ENCODE assay signal across 8 cellular contexts in genomic region chr2:120313695-120314615, GRCh38. TPM values are rescaled to one million over a fixed set of nuclear protein-coding genes. Genes with fewer than 3 reads are reported as not detected.
A peak's percentile ranks its signal among the peaks of the same experiment; 100 is the strongest.
DNase-seq lines count a peak whose midpoint lies in the region; ATAC-seq, FAIRE-seq and TF ChIP-seq lines count a peak whose summit lies in the region.

No MANE protein-coding gene starts in this region.

- no peak for TF ChIP-seq RAD21 in SK-N-SH (IDR thresholded peaks at IDR 0.05; ENCODE audit: low read length)

- ATAC-seq in SK-N-SH treated with all-trans-retinoic acid at 6 μM for 48 hours (no peak; the same call in 2 of the 3 replicates), HG03457 (IDR thresholded peaks at IDR 0.05; ENCODE audit: unreplicated experiment) (no peak), GM21381 (IDR thresholded peaks at IDR 0.05; ENCODE audit: unreplicated experiment) (no peak)
- no peak for ATAC-seq in activated naive CD8-positive, alpha-beta T cell treated with anti-CD3 and anti-CD28 coated beads, Interleukin-2, amount 50 U/mL, for 24 hours

- WGBS in SK-N-SH (ENCODE audit: low lambda C conversion rate): 86% methylated on average over 30 of the region's 39 CpGs
- WGBS in mesendoderm (ENCODE audit: extremely low coverage, insufficient coverage, low lambda C conversion rate): no CpG with 5 or more reads among the region's 39 CpGs

- H3K4me1 ChIP-seq in SK-N-SH (ENCODE audit: control insufficient read depth in 1 of 2, insufficient read depth in 2 of 2, low read depth in 1 of 2, low read length in 1 of 2): peaks cover 0 to 4% of the 10 kb centered on the region in 2 experiments; a peak in 1 of 4 replicates
- peaks cover 8% of the 10 kb centered on the region for H3K4me1 ChIP-seq in keratinocyte (ENCODE audit: control insufficient read depth, extremely low read depth, insufficient read depth, low read length)
- H3K4me1 ChIP-seq in subcutaneous abdominal adipose tissue (ENCODE audit: control insufficient read depth in 5 of 5, insufficient read depth in 5 of 5, low read length in 5 of 5): peaks cover 0 to 21% (median 17%) of the 10 kb centered on the region in 5 donors
- H3K4me1 ChIP-seq in mesendoderm (ENCODE audit: control insufficient read depth, low read depth, low read length): no peaks in the 10 kb centered on the region

- no peak overlapping the region for H4K5ac ChIP-seq in mesendoderm (ENCODE audit: low read length)

- H3K79me1 ChIP-seq in mesendoderm (ENCODE audit: low read length): no peaks in the 10 kb centered on the region

- H3K27ac Mint-ChIP-seq in activated naive CD8-positive, alpha-beta T cell treated with anti-CD3 and anti-CD28 coated beads, Interleukin-2, amount 50 U/mL, for 24 hours: no peak overlapping the region

- CTCF ChIA-PET in SK-N-SH (lab: Yijun Ruan, JAX): interaction anchor here (0.6 to 3.6 kb wide), 67 partner anchors 7 to 823 kb away, joined by 3 to 37 read pairs (median 4); partner anchors contain the start of gene RALB

- H3K4me3 Mint-ChIP-seq in activated naive CD8-positive, alpha-beta T cell treated with anti-CD3 and anti-CD28 coated beads, Interleukin-2, amount 50 U/mL, for 24 hours: peak overlapping the region; percentile 62

- no peak overlapping the region for H3K9ac ChIP-seq in SK-N-SH
- peak overlapping the region; percentile 69 for H3K9ac ChIP-seq in keratinocyte (ENCODE audit: control insufficient read depth, extremely low read depth, insufficient read depth, low read length)
- peak overlapping the region in 3 of 5 donors; percentile 41 to 70 (median 54) for H3K9ac ChIP-seq in subcutaneous abdominal adipose tissue (ENCODE audit: low read length in 5 of 5)
- no peak overlapping the region for H3K9ac ChIP-seq in mesendoderm (ENCODE audit: low read length)

- H3K9me1 ChIP-seq in keratinocyte (ENCODE audit: control insufficient read depth, extremely low read depth, insufficient read depth, low read length): no peaks in the 10 kb centered on the region

- H3K27ac ChIP-seq in SK-N-SH (ENCODE audit: low read depth in 2 of 2, low read length in 1 of 2) (no peak overlapping the region), keratinocyte (ENCODE audit: control insufficient read depth, insufficient read depth, low read length) (no peak overlapping the region), subcutaneous abdominal adipose tissue (ENCODE audit: low read depth, low read length) (no peak overlapping the region), mesendoderm (ENCODE audit: low read depth, low read length) (no peak overlapping the region)

- dilution Hi-C loops in keratinocyte (cut with MboI; ENCODE audit: extremely low pct_ligation_motif_present, low sequenced_read_pairs): no loop called here

- FAIRE-seq in keratinocyte (lab: Jason Lieb, UNC): no peak

- no peak overlapping the region for H2AK5ac ChIP-seq in mesendoderm (ENCODE audit: low read length)

- H3K36me3 ChIP-seq in SK-N-SH (replicated peaks in 1 of 2; ENCODE audit: control insufficient read depth in 1 of 2, insufficient read depth in 2 of 2, low read length in 1 of 2) (no peaks in the 10 kb centered on the region), keratinocyte (ENCODE audit: control insufficient read depth in 2 of 2, extremely low read depth in 1 of 2, insufficient read depth in 2 of 2, low read length in 2 of 2) (no peaks in the 10 kb centered on the region), subcutaneous abdominal adipose tissue (ENCODE audit: control insufficient read depth in 5 of 5, insufficient read depth in 5 of 5, low read length in 5 of 5) (no peaks in the 10 kb centered on the region), mesendoderm (ENCODE audit: control insufficient read depth, insufficient read depth, low read length) (no peaks in the 10 kb centered on the region)

- H3K4me3 ChIP-seq in SK-N-SH (ENCODE audit: low read depth in 2 of 2, low read length in 1 of 2): no peak overlapping the region
- peak overlapping the region; percentile 11 to 84 (median 56) for H3K4me3 ChIP-seq in keratinocyte (ENCODE audit: control insufficient read depth in 2 of 3, extremely low read depth in 1 of 3, insufficient read depth in 2 of 3, low read depth in 1 of 3, low read length in 3 of 3)
- peak overlapping the region; percentile 57 to 81 (median 64) for H3K4me3 ChIP-seq in subcutaneous abdominal adipose tissue (ENCODE audit: low read depth in 1 of 5, low read length in 5 of 5)
- no peak overlapping the region for H3K4me3 ChIP-seq in mesendoderm (ENCODE audit: low read length)

- H2BK120ac ChIP-seq in mesendoderm (ENCODE audit: low read depth, low read length): no peak overlapping the region

- H3K36me3 Mint-ChIP-seq in activated naive CD8-positive, alpha-beta T cell treated with anti-CD3 and anti-CD28 coated beads, Interleukin-2, amount 50 U/mL, for 24 hours (ENCODE audit: low read depth): no peaks in the 10 kb centered on the region

- no peak overlapping the region for H3K23ac ChIP-seq in mesendoderm (ENCODE audit: low read length)

- no peak overlapping the region for H3K56ac ChIP-seq in mesendoderm (ENCODE audit: low read length)

- H4K8ac ChIP-seq in mesendoderm (ENCODE audit: low read depth, low read length): no peak overlapping the region

- H3K9me3 Mint-ChIP-seq in activated naive CD8-positive, alpha-beta T cell treated with anti-CD3 and anti-CD28 coated beads, Interleukin-2, amount 50 U/mL, for 24 hours: no peaks in the 10 kb centered on the region

- H3K9me3 ChIP-seq in SK-N-SH: no peaks in the 10 kb centered on the region
- H3K9me3 ChIP-seq in keratinocyte (ENCODE audit: control insufficient read depth, low read depth, low read length): no peaks in the 10 kb centered on the region
- H3K9me3 ChIP-seq in subcutaneous abdominal adipose tissue (ENCODE audit: control insufficient read depth in 5 of 5, low read length in 5 of 5): no peaks in the 10 kb centered on the region

- H2BK5ac ChIP-seq in mesendoderm (ENCODE audit: low read length): no peak overlapping the region

- H3K4me2 ChIP-seq in SK-N-SH (0 out of 2 replicates have a peak overlapping the region, but pooled peaks have one; percentile 27), keratinocyte (ENCODE audit: control insufficient read depth, extremely low read depth, insufficient read depth, low read depth, low read length) (peak overlapping the region; percentile 93), mesendoderm (ENCODE audit: low read length) (no peak overlapping the region)

- H2BK15ac ChIP-seq in mesendoderm (replicated peaks; ENCODE audit: low read depth): no peak overlapping the region

- H3K4me1 Mint-ChIP-seq in activated naive CD8-positive, alpha-beta T cell treated with anti-CD3 and anti-CD28 coated beads, Interleukin-2, amount 50 U/mL, for 24 hours: peaks cover 35% of the 10 kb centered on the region

- H3K27me3 Mint-ChIP-seq in activated naive CD8-positive, alpha-beta T cell treated with anti-CD3 and anti-CD28 coated beads, Interleukin-2, amount 50 U/mL, for 24 hours: no peaks in the 10 kb centered on the region

- peaks cover 4% of the 10 kb centered on the region for H3F3A ChIP-seq in SK-N-SH (replicated peaks; ENCODE audit: insufficient read depth)

- DNase-seq in SK-N-SH (no peak), keratinocyte (ENCODE audit: low read depth, low spot score) (no peak), mesendoderm (no peak)
- DNase-seq in activated naive CD8-positive, alpha-beta T cell treated with anti-CD3 and anti-CD28 coated beads, Interleukin-2, amount 50 U/mL, for 24 hours: no peak

- H3K27me3 ChIP-seq in SK-N-SH (ENCODE audit: insufficient read depth) (no peaks in the 10 kb centered on the region), keratinocyte (ENCODE audit: control insufficient read depth, extremely low read depth, insufficient read depth, low read length) (no peaks in the 10 kb centered on the region), subcutaneous abdominal adipose tissue (ENCODE audit: control insufficient read depth in 5 of 5, insufficient read depth in 4 of 5, low read length in 5 of 5) (no peaks in the 10 kb centered on the region), mesendoderm (ENCODE audit: insufficient read depth, low read length, poor library complexity) (no peaks in the 10 kb centered on the region)

- TF ChIP-seq CTCF in SK-N-SH (IDR thresholded peaks at IDR 0.05): no peak
- TF ChIP-seq CTCF in keratinocyte (optimal IDR thresholded peaks at IDR 0.05 in 1 of 3, IDR thresholded peaks at IDR 0.05 in 1 of 3, conservative IDR thresholded peaks at IDR 0.05 in 1 of 3; ENCODE audit: extremely low read depth in 1 of 3, insufficient read depth in 2 of 3, low read length in 3 of 3): no peak

- no peak overlapping the region for H3K18ac ChIP-seq in mesendoderm (ENCODE audit: low read length)

- H2AFZ ChIP-seq in SK-N-SH (ENCODE audit: low read depth): no peak overlapping the region
- peak overlapping the region; percentile 80 for H2AFZ ChIP-seq in keratinocyte (ENCODE audit: control insufficient read depth, low read length)

- no peaks in the 10 kb centered on the region for H4K20me1 ChIP-seq in SK-N-SH (ENCODE audit: insufficient read depth)
- no peaks in the 10 kb centered on the region for H4K20me1 ChIP-seq in keratinocyte (ENCODE audit: control insufficient read depth, extremely low read depth, insufficient read depth, low read length)

- no peak overlapping the region for H3K4ac ChIP-seq in mesendoderm (ENCODE audit: low read depth, low read length)

- POLR2A ChIA-PET in SK-N-SH (lab: Yijun Ruan, JAX): interaction anchor here (0.6 to 0.7 kb wide), 2 partner anchors 62 to 545 kb away, joined by 3 read pairs; partner anchors contain the start of gene RALB

- H3K79me2 ChIP-seq in SK-N-SH (ENCODE audit: insufficient read depth) (no peaks in the 10 kb centered on the region), keratinocyte (ENCODE audit: control insufficient read depth, insufficient read depth, low read length) (no peaks in the 10 kb centered on the region), mesendoderm (ENCODE audit: control insufficient read depth, insufficient read depth, low read length) (no peaks in the 10 kb centered on the region)

- H3K9me2 ChIP-seq in SK-N-SH: no peaks in the 10 kb centered on the region

- no peak for TF ChIP-seq EP300 in SK-N-SH (IDR thresholded peaks at IDR 0.05; ENCODE audit: borderline replicate concordance in 1 of 2, low read depth in 1 of 2, low read length in 1 of 2)

RNA-seq across cellular contexts. Expression of gene INHBB, which starts 32.0 kb away (rescaled TPM):
- polyA plus RNA-seq in SK-N-SH (2012; rRNA removed) (0.03 TPM in 1 of 2 replicates, not detected in the other), keratinocyte (0.01 to 0.02 TPM in 2 of 3 replicates, not detected in the other)
- 0.01 TPM in 2 replicates for polyA plus RNA-seq in SK-N-SH (2012; cell fraction: cytosol; rRNA removed)
- polyA plus RNA-seq in SK-N-SH (2012; cell fraction: nucleus; rRNA removed): 0.07 and 0.08 TPM in 2 replicates
- polyA plus RNA-seq in keratinocyte (2011; ENCODE audit: low read depth): 0.14 TPM
- polyA plus RNA-seq in keratinocyte (2011; cell fraction: cytosol; rRNA removed): not detected in 2 replicates
- 0.11 TPM in 1 of 2 replicates, not detected in the other for polyA plus RNA-seq in keratinocyte (2011; cell fraction: nucleus; rRNA removed)
- polyA plus RNA-seq in keratinocyte (2012; ENCODE audit: low replicate concordance): 0.32 TPM in 1 of 2 replicates, not detected in the other
- not detected in 3 replicates for polyA minus RNA-seq in keratinocyte
- polyA minus RNA-seq in keratinocyte (2011; cell fraction: cytosol; rRNA and poly(A)+ RNA removed): not detected
- not detected in 2 replicates for polyA minus RNA-seq in keratinocyte (2011; cell fraction: nucleus; rRNA and poly(A)+ RNA removed)
- polyA plus RNA-seq in mesendoderm (2013, experiment 1 of 2): 0.01 TPM
- polyA plus RNA-seq in mesendoderm (2013, experiment 2 of 2): 0.01 TPM

Comparison
In these comparisons a context has a peak if more than half of its experiments do, and no peak if none do; other contexts are left out.
1. H3K4me3 ChIP-seq: peak in keratinocyte (3 of 3) and subcutaneous abdominal adipose tissue (5 of 5); none in SK-N-SH (0 of 2) and mesendoderm (single experiment).
2. H3K9ac ChIP-seq: peak in keratinocyte (single experiment) and subcutaneous abdominal adipose tissue (3 of 5); none in SK-N-SH (single experiment) and mesendoderm (single experiment).